1 cellular context compared by ENCODE assay signal in genomic region chr2:236034974-236035373, GRCh38.
TF ChIP-seq lines count a peak whose summit lies in the region.

No MANE protein-coding gene starts in this region.

TF ChIP-seq in HepG2, 621 proteins besides CTCF, POLR2A, EP300 and RAD21 (continued from another document):
- TF ChIP-seq ARID3A (IDR thresholded peaks at IDR 0.05; ENCODE audit: low read depth, low read length) (no peak), MED13 (CRISPR knock-in tag; IDR thresholded peaks at IDR 0.05) (no peak), POLR2G (IDR thresholded peaks at IDR 0.05; ENCODE audit: low read depth, low read length) (no peak), SNRNP70 (IDR thresholded peaks at IDR 0.05; ENCODE audit: low read depth, low read length) (no peak), ZNF703 (CRISPR knock-in tag; IDR thresholded peaks at IDR 0.05; ENCODE audit: borderline replicate concordance) (no peak), ZNF704 (CRISPR knock-in tag; IDR thresholded peaks at IDR 0.05; ENCODE audit: borderline replicate concordance) (no peak), TRAFD1 (CRISPR knock-in tag; IDR thresholded peaks at IDR 0.05; ENCODE audit: borderline replicate concordance) (no peak), MIER2 (CRISPR knock-in tag; IDR thresholded peaks at IDR 0.05) (no peak), HMGXB4 (CRISPR knock-in tag; IDR thresholded peaks at IDR 0.05; ENCODE audit: borderline replicate concordance in 1 of 2, low read depth in 1 of 2) (no peak)
